In genomic region chr16:77677129-77677528, GRCh38 we compare ENCODE assay signal across 11 cellular contexts.
"Had no signal": no experiment of that assay in that cellular context is flagged by ENCODE, and none has a peak within 500 bp of the region (broad histone marks: within the 10 kb centered on the region; RNA-seq: fewer than 3 reads in every experiment).

No MANE protein-coding gene starts in this region.

- H3K27ac ChIP-seq: colonic mucosa had no signal

- ATAC-seq: activated T-cell treated with anti-CD3 and anti-CD28 coated beads, Interleukin-2, amount 50 U/mL, for 72 hours; stimulated activated naive CD8-positive, alpha-beta T cell treated with anti-CD3 and anti-CD28 coated beads, Interleukin-15, Interleukin-2, amounts not matched to agents 100 U/mL and 50 U/mL, for 24 hours had no signal

- DNase-seq: activated CD4-positive, alpha-beta memory T cell treated with anti-CD3 and anti-CD28 coated beads for 36 hours; activated CD4-positive, alpha-beta T cell treated with anti-CD3 and anti-CD28 coated beads for 1 hour; activated gamma-delta T cell treated with Interleukin-2 at 50 U/mL for 16 hours; activated naive CD8-positive, alpha-beta T cell treated with anti-CD3 and anti-CD28 coated beads, Interleukin-2, amount 10 ng/mL, durations not matched to agents 7 days and 5 days; activated T-cell treated with anti-CD3 and anti-CD28 coated beads, Interleukin-2, amount 50 U/mL, for 72 hours; aorta; colonic mucosa; stimulated activated CD4-positive, alpha-beta T cell treated with anti-CD3 and anti-CD28 coated beads, Interleukin-12 subunit alpha, Interleukin-12 subunit beta, amount 100 ng/mL, for 4 hours; stimulated activated naive CD8-positive, alpha-beta T cell treated with anti-CD3 and anti-CD28 coated beads, Interleukin-15, Interleukin-2, amounts not matched to agents 100 U/mL and 50 U/mL, for 24 hours had no signal

- H3K27me3 Mint-ChIP-seq: activated naive CD8-positive, alpha-beta T cell treated with anti-CD3 and anti-CD28 coated beads, Interleukin-2, amount 10 ng/mL, durations not matched to agents 7 days and 5 days had no signal

- H3K9me3 Mint-ChIP-seq: activated CD4-positive, alpha-beta memory T cell treated with anti-CD3 and anti-CD28 coated beads for 36 hours; activated naive CD8-positive, alpha-beta T cell treated with anti-CD3 and anti-CD28 coated beads, Interleukin-2, amount 10 ng/mL, durations not matched to agents 7 days and 5 days; activated T-cell treated with anti-CD3 and anti-CD28 coated beads, Interleukin-2, amount 50 U/mL, for 72 hours; neural crest cell had no signal

- H3K27ac Mint-ChIP-seq: activated CD4-positive, alpha-beta memory T cell treated with anti-CD3 and anti-CD28 coated beads for 36 hours; activated naive CD8-positive, alpha-beta T cell treated with anti-CD3 and anti-CD28 coated beads, Interleukin-2, amount 10 ng/mL, durations not matched to agents 7 days and 5 days; activated T-cell treated with anti-CD3 and anti-CD28 coated beads, Interleukin-2, amount 50 U/mL, for 72 hours had no signal

- H3K27me3 ChIP-seq: colonic mucosa had no signal

- H3K4me3 ChIP-seq: colonic mucosa had no signal

- FAIRE-seq: endothelial cell of umbilical vein had no signal

- H3K9me3 ChIP-seq: colonic mucosa had no signal

- H3K36me3 ChIP-seq: colonic mucosa had no signal

- H3K4me1 ChIP-seq: colonic mucosa had no signal

- H3K4me1 Mint-ChIP-seq: activated naive CD8-positive, alpha-beta T cell treated with anti-CD3 and anti-CD28 coated beads, Interleukin-2, amount 10 ng/mL, durations not matched to agents 7 days and 5 days; neural crest cell had no signal

- H3K4me3 Mint-ChIP-seq: activated CD4-positive, alpha-beta memory T cell treated with anti-CD3 and anti-CD28 coated beads for 36 hours; activated naive CD8-positive, alpha-beta T cell treated with anti-CD3 and anti-CD28 coated beads, Interleukin-2, amount 10 ng/mL, durations not matched to agents 7 days and 5 days; activated T-cell treated with anti-CD3 and anti-CD28 coated beads, Interleukin-2, amount 50 U/mL, for 72 hours; neural crest cell had no signal

- H3K36me3 Mint-ChIP-seq: activated CD4-positive, alpha-beta memory T cell treated with anti-CD3 and anti-CD28 coated beads for 36 hours; activated naive CD8-positive, alpha-beta T cell treated with anti-CD3 and anti-CD28 coated beads, Interleukin-2, amount 10 ng/mL, durations not matched to agents 7 days and 5 days had no signal
